ENCODE assay signal across 1 cellular context in genomic region chr2:237540223-237540775, GRCh38.
TF ChIP-seq lines count a peak whose summit lies in the region.

No MANE protein-coding gene starts in this region.

TF ChIP-seq in IMR-90, 13 proteins besides CTCF, POLR2A, EP300 and RAD21 (continued from another document):
- TF ChIP-seq ELK1 (IDR thresholded peaks at IDR 0.05; ENCODE audit: borderline replicate concordance, low read depth, low read length) (no peak), MAZ (IDR thresholded peaks at IDR 0.05; ENCODE audit: borderline replicate concordance, low read depth, low read length) (no peak), USF2 (IDR thresholded peaks at IDR 0.05; ENCODE audit: low read depth, low read length) (no peak), SMC3 (IDR thresholded peaks at IDR 0.05; ENCODE audit: low read depth, low read length) (no peak)
